In the genomic region with DNA sequence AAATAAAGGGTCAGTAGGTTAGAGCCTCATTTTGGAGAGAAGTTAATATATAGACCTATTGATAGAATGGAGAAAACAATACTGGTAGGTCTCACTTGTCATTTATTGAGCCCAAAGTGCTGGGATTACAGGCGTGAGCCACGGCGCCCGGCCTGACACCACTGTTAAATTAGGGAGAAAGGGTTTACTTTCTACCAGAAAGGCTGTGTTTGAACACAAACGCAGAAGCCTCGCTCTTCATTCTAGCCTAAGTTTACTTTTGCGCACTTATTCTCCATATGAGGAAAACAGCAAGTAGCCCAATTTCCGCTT, we compare ENCODE assay signal across 7 cellular contexts. TPM values are rescaled to one million over a fixed set of nuclear protein-coding genes. Genes with fewer than 3 reads are reported as not detected.
DNase-seq lines count a peak whose midpoint lies in the region; ATAC-seq and TF ChIP-seq lines count a peak whose summit lies in the region.

No MANE protein-coding gene starts in this region.

- H3K9ac ChIP-seq in iPS-15b (ENCODE audit: low read depth, low read length) = no peak overlapping the region

- H3K27ac Mint-ChIP-seq in activated B cell treated with CpG ODN at 0.5 μM for 24 hours = peak overlapping the region; percentile 99

- peaks cover 26% of the 10 kb centered on the region for H3K36me3 Mint-ChIP-seq in activated B cell treated with CpG ODN at 0.5 μM for 24 hours (ENCODE audit: low read depth)

- H3K27me3 ChIP-seq in iPS-15b (ENCODE audit: control insufficient read depth, insufficient read depth, low read length) (no peaks in the 10 kb centered on the region), spleen (replicated peaks in 1 of 7) (no peaks in the 10 kb centered on the region), aorta (ENCODE audit: control insufficient read depth in 1 of 2, insufficient read depth in 2 of 2, low read length in 1 of 2) (no peaks in the 10 kb centered on the region)

- peaks cover 22% of the 10 kb centered on the region for H3K4me1 Mint-ChIP-seq in activated B cell treated with CpG ODN at 0.5 μM for 24 hours

- H3K27ac ChIP-seq in spleen (peak overlapping the region; percentile 88 to 95 (median 93)), aorta (ENCODE audit: low read depth in 1 of 2, low read length in 2 of 2) (peak overlapping the region in 1 of 2 donors; percentile 17)

- CTCF ChIA-PET in activated B cell treated with CpG ODN at 0.5 μM for 24 hours (lab: Charles Lee) = interaction anchor here (0.9 to 1.4 kb wide), 2 partner anchors 63 to 65 kb away, joined by 3 to 5 read pairs; a partner anchor contains a TSS

- no peak for ATAC-seq in activated B cell treated with CpG ODN at 0.5 μM for 24 hours (ENCODE audit: low read depth)
- ATAC-seq in GM18868 (IDR thresholded peaks at IDR 0.05; ENCODE audit: unreplicated experiment) = no peak
- ATAC-seq in aorta (ENCODE audit: low FRiP score) = no peak

- H3K36me3 ChIP-seq in iPS-15b (ENCODE audit: control insufficient read depth, insufficient read depth, low read length) (peaks cover 6% of the 10 kb centered on the region), spleen (peaks cover 0 to 26% (median 9%) of the 10 kb centered on the region in 6 donors), aorta (ENCODE audit: control insufficient read depth in 1 of 2, insufficient read depth in 2 of 2, low read length in 1 of 2) (peaks cover under 1 to 4% of the 10 kb centered on the region in 2 donors)

- H3K4me1 ChIP-seq in iPS-15b (ENCODE audit: control insufficient read depth, insufficient read depth, low read length) (no peaks in the 10 kb centered on the region), spleen (peaks cover 11 to 47% (median 30%) of the 10 kb centered on the region in 6 donors), aorta (ENCODE audit: control insufficient read depth in 1 of 2, insufficient read depth in 2 of 2, low read length in 2 of 2) (peaks cover 0 to 3% of the 10 kb centered on the region in 2 donors)

- H3K9me3 Mint-ChIP-seq in activated B cell treated with CpG ODN at 0.5 μM for 24 hours = no peaks in the 10 kb centered on the region

- POLR2A ChIA-PET in activated B cell treated with CpG ODN at 0.5 μM for 24 hours (lab: Charles Lee) = interaction anchor here (0.6 to 2.9 kb wide), 7 partner anchors 19 to 751 kb away, joined by 3 to 20 read pairs (median 3); a partner anchor contains a TSS

- H3K4me3 Mint-ChIP-seq in activated B cell treated with CpG ODN at 0.5 μM for 24 hours = peak overlapping the region; percentile 100

- peaks cover 2% of the 10 kb centered on the region for H3K27me3 Mint-ChIP-seq in activated B cell treated with CpG ODN at 0.5 μM for 24 hours

- no peaks in the 10 kb centered on the region for H3K9me3 ChIP-seq in iPS-15b (ENCODE audit: control insufficient read depth, insufficient read depth, low read length)
- no peaks in the 10 kb centered on the region for H3K9me3 ChIP-seq in spleen
- no peaks in the 10 kb centered on the region for H3K9me3 ChIP-seq in aorta (ENCODE audit: control insufficient read depth, low read length)

- TF ChIP-seq CTCF in HFF-Myc (IDR thresholded peaks at IDR 0.05; ENCODE audit: low read depth, low read length, missing control alignments) (no peak), activated B cell treated with CpG ODN at 0.5 μM for 24 hours (IDR thresholded peaks at IDR 0.05) (no peak), spleen (IDR thresholded peaks at IDR 0.05 in 8 of 11, conservative IDR thresholded peaks at IDR 0.05 in 3 of 11) (no peak)

- intact Hi-C loops in activated B cell treated with CpG ODN at 0.5 μM for 24 hours (cut with micrococcal nuclease) (loop anchor here (2.0 to 5.0 kb wide), 3 partner anchors 28 to 1027 kb away; a partner anchor contains a TSS), spleen (cut with DNase I; ENCODE audit: low total_unique reads) (no loop called here), aorta (cut with DNase I) (no loop called here)

- 66 to 81% (median 72%) methylated on average over 8 of the region's 8 CpGs for WGBS in spleen, 5 donors
- 89 to 91% methylated on average over 8 of the region's 8 CpGs for WGBS in aorta, 2 donors

- H3K4me3 ChIP-seq in HFF-Myc (replicated peaks; ENCODE audit: low read depth, low read length) = peak overlapping the region; percentile 96
- H3K4me3 ChIP-seq in iPS-15b (ENCODE audit: low read depth, low read length) = peak overlapping the region; percentile 35
- H3K4me3 ChIP-seq in spleen = peak overlapping the region; percentile 52 to 82 (median 70)
- peak overlapping the region in 1 of 2 donors; percentile 97 for H3K4me3 ChIP-seq in aorta (ENCODE audit: low read length in 2 of 2)

- DNase-seq in HFF-Myc (ENCODE audit: extremely low read depth, low read depth) (no peak), activated B cell treated with CpG ODN at 0.5 μM for 24 hours (no peak), spleen (no peak), SW 1271 (lab: John Stamatoyannopoulos, UW) (no peak), aorta (no peak)

- TF ChIP-seq POLR2A in spleen (IDR thresholded peaks at IDR 0.05) = no peak

RNA-seq across cellular contexts. Expression of a gene that starts 0.7 kb away (rescaled TPM):
- total RNA-seq in activated B cell treated with CpG ODN at 0.5 μM for 24 hours = 112 and 136 TPM in 2 replicates
- total RNA-seq in spleen = 100 to 1,000 TPM in 2 of 7 donors, 10 to 100 TPM in 5; 60.9 to 107 (median 78.2) TPM
- 10 to 100 TPM; 28.8 to 67.3 (median 54.1) TPM for polyA plus RNA-seq in spleen
- total RNA-seq in aorta = 10 to 100 TPM; 52.2 to 83.3 TPM
- 10 to 100 TPM; 19.3 to 79.0 TPM for polyA plus RNA-seq in aorta

RNA-seq across cellular contexts. Expression of a gene that starts 27.0 kb away (rescaled TPM):
- total RNA-seq in activated B cell treated with CpG ODN at 0.5 μM for 24 hours (66.8 and 69.2 TPM in 2 replicates), spleen (10 to 100 TPM; 39.3 to 49.4 (median 43.7) TPM), aorta (10 to 100 TPM; 39.6 to 44.9 TPM)
- polyA plus RNA-seq in spleen (100 to 1,000 TPM in 2 of 3 donors, 10 to 100 TPM in 1; 88.9 to 116 (median 112) TPM), aorta (10 to 100 TPM; 91.9 to 98.9 TPM)

RNA-seq across cellular contexts. Expression of a gene that starts 38.3 kb away (rescaled TPM):
- total RNA-seq in activated B cell treated with CpG ODN at 0.5 μM for 24 hours = 0.20 and 1.0 TPM in 2 replicates
- 1 to 10 TPM in 5 of 7 donors, under 1 TPM in 1, not detected in 1; 0.97 to 3.9 (median 2.9) TPM for total RNA-seq in spleen
- polyA plus RNA-seq in spleen = 1 to 10 TPM in 2 of 3 donors, under 1 TPM in 1; 0.83 to 1.5 (median 1.3) TPM
- total RNA-seq in aorta = 1 to 10 TPM; 3.0 to 6.6 TPM
- 10 to 100 TPM in 1 of 2 donors, 1 to 10 TPM in 1; 5.3 to 18.0 TPM for polyA plus RNA-seq in aorta

RNA-seq across cellular contexts. Expression of a gene that starts 43.3 kb away (rescaled TPM):
- 27.1 and 28.6 TPM in 2 replicates for total RNA-seq in activated B cell treated with CpG ODN at 0.5 μM for 24 hours
- total RNA-seq in spleen = 10 to 100 TPM; 23.8 to 42.4 (median 32.8) TPM
- 1 to 10 TPM; 3.8 to 7.4 (median 4.3) TPM for polyA plus RNA-seq in spleen
- 10 to 100 TPM; 27.2 to 30.9 TPM for total RNA-seq in aorta
- polyA plus RNA-seq in aorta = 10 to 100 TPM in 1 of 2 donors, 1 to 10 TPM in 1; 4.5 to 11.0 TPM

RNA-seq across cellular contexts. Expression of a gene that starts 48.0 kb away (rescaled TPM):
- total RNA-seq in activated B cell treated with CpG ODN at 0.5 μM for 24 hours (0.38 and 0.39 TPM in 2 replicates), spleen (10 to 100 TPM; 15.1 to 42.8 (median 28.7) TPM), aorta (10 to 100 TPM; 33.0 to 34.9 TPM)
- polyA plus RNA-seq in spleen (10 to 100 TPM; 23.4 to 46.7 (median 37.4) TPM), aorta (100 to 1,000 TPM; 102 to 278 TPM)
